In the genomic region with DNA sequence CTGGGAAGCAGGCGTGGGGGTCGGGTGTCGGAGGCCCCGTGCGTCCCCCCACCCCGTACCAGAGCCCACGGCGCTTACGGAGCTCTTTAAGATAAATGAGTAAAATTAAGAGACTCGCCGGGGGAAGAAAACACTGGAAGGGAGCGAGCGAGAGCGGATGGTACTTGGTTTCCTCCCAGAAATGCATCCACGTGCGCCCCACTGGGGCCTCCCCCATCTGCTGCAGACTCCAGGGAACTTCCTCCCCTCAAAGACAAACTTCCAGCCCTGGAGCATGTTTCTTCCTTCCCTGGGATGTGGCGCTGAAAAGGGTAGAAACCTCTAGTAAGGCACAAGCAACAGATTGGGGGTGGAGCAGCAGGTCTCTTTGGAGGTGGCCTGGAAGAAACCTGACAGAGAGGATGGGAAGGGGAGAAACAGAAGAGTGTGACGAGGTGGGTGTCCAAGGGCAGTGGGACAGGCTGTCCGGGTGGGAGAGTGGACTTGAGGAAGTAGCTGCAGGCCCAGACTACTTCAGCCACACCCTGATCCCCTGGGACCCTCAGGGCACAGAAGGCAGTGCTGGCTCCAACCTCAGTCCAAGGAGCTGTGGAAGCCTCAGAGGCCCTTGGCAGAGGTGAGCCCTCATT, we compare ENCODE assay signal across 8 cellular contexts.
A peak's percentile ranks its signal among the peaks of the same experiment; 100 is the strongest.
DNase-seq lines count a peak whose midpoint lies in the region; ATAC-seq and TF ChIP-seq lines count a peak whose summit lies in the region.
"Not testable (repeated sequence)": the region's sequence is repeated elsewhere in the genome, so short reads cannot be mapped to it uniquely, and the experiment has no call there.

No MANE protein-coding gene starts in this region.

- DNase-seq in Caco-2; activated T-cell treated with anti-CD3 and anti-CD28 coated beads, Interleukin-2, amount 50 U/mL, for 24 hours; lower lobe of right lung; tibial nerve (ENCODE audit: low spot score in 2 of 2): not testable (repeated sequence)
- DNase-seq in NCI-H82 (lab: John Stamatoyannopoulos, UW): peak; percentile 62
- DNase-seq in cerebellar cortex (ENCODE audit: low spot score): peak; percentile 50
- peak; percentile 32 for DNase-seq in glutamatergic neuron
- DNase-seq in psoas muscle: peak; percentile 26 to 66

- not testable (repeated sequence) for H3K27me3 Mint-ChIP-seq in Caco-2 (ENCODE audit: insufficient read depth, unreplicated experiment); glutamatergic neuron (ENCODE audit: unreplicated experiment)
- H3K27me3 Mint-ChIP-seq in activated T-cell treated with anti-CD3 and anti-CD28 coated beads, Interleukin-2, amount 50 U/mL, for 24 hours: peaks cover 53% of the 10 kb centered on the region

- H3K36me3 ChIP-seq in Caco-2 (ENCODE audit: control insufficient read depth, insufficient read depth, low read length); lower lobe of right lung; psoas muscle (ENCODE audit: insufficient read depth in 1 of 2, low read depth in 1 of 2); tibial nerve: not testable (repeated sequence)

- H3K27ac ChIP-seq in lower lobe of right lung (peak overlapping the region; percentile 68), tibial nerve (peak overlapping the region; percentile 31 to 81 (median 59))
- not testable (repeated sequence) for H3K27ac ChIP-seq in psoas muscle

- not testable (repeated sequence) for TF ChIP-seq EP300 in tibial nerve (IDR thresholded peaks at IDR 0.05)

- H3K9me3 Mint-ChIP-seq in Caco-2 (ENCODE audit: unreplicated experiment); activated T-cell treated with anti-CD3 and anti-CD28 coated beads, Interleukin-2, amount 50 U/mL, for 24 hours; glutamatergic neuron (ENCODE audit: unreplicated experiment): not testable (repeated sequence)

- ATAC-seq in lower lobe of right lung: peak; percentile 22
- ATAC-seq in psoas muscle: peak in 3 of 4 donors; percentile 33 to 54 (median 33)

- H3K4me1 ChIP-seq in Caco-2: peaks cover 11% of the 10 kb centered on the region; the same call in 1 of the 2 replicates
- peaks cover 23% of the 10 kb centered on the region for H3K4me1 ChIP-seq in lower lobe of right lung
- H3K4me1 ChIP-seq in psoas muscle: not testable (repeated sequence)
- peaks cover 0 to 30% (median 7%) of the 10 kb centered on the region in 4 donors for H3K4me1 ChIP-seq in tibial nerve

- peaks cover 24% of the 10 kb centered on the region for H3K4me1 Mint-ChIP-seq in Caco-2 (ENCODE audit: low read depth, unreplicated experiment)
- H3K4me1 Mint-ChIP-seq in activated T-cell treated with anti-CD3 and anti-CD28 coated beads, Interleukin-2, amount 50 U/mL, for 24 hours (ENCODE audit: low read depth): peaks cover 11% of the 10 kb centered on the region
- peaks cover 16% of the 10 kb centered on the region for H3K4me1 Mint-ChIP-seq in glutamatergic neuron (ENCODE audit: low read depth, unreplicated experiment)

- H3K4me3 ChIP-seq in Caco-2 (ENCODE audit: low read depth, low read length) (peak overlapping the region; percentile 45), lower lobe of right lung (peak overlapping the region; percentile 46), psoas muscle (peak overlapping the region; percentile 52), tibial nerve (peak overlapping the region; percentile 28 to 60 (median 50))

- not testable (repeated sequence) for TF ChIP-seq POLR2A in tibial nerve (IDR thresholded peaks at IDR 0.05)

- POLR2A ChIA-PET in Caco-2 (lab: Charles Lee): not testable (repeated sequence)

- H3K27ac Mint-ChIP-seq in Caco-2 (ENCODE audit: unreplicated experiment): peak overlapping the region; percentile 0
- H3K27ac Mint-ChIP-seq in activated T-cell treated with anti-CD3 and anti-CD28 coated beads, Interleukin-2, amount 50 U/mL, for 24 hours: not testable (repeated sequence)
- peak overlapping the region; percentile 80 for H3K27ac Mint-ChIP-seq in glutamatergic neuron (ENCODE audit: unreplicated experiment)

- BruUV-seq in Caco-2 (replicated peaks; lab: Mats Ljungman, UMichigan): not testable (repeated sequence)

- not testable (repeated sequence) for H3K36me3 Mint-ChIP-seq in Caco-2 (ENCODE audit: insufficient read depth, unreplicated experiment); activated T-cell treated with anti-CD3 and anti-CD28 coated beads, Interleukin-2, amount 50 U/mL, for 24 hours (ENCODE audit: low read depth); glutamatergic neuron (ENCODE audit: unreplicated experiment)

- peak overlapping the region; percentile 74 for H3K4me3 Mint-ChIP-seq in Caco-2 (ENCODE audit: unreplicated experiment)
- peak overlapping the region; percentile 53 for H3K4me3 Mint-ChIP-seq in activated T-cell treated with anti-CD3 and anti-CD28 coated beads, Interleukin-2, amount 50 U/mL, for 24 hours
- H3K4me3 Mint-ChIP-seq in glutamatergic neuron (ENCODE audit: unreplicated experiment): peak overlapping the region; percentile 92

- not testable (repeated sequence) for H3K9me3 ChIP-seq in Caco-2, lower lobe of right lung, psoas muscle, tibial nerve

- 7 to 14% (median 9%) methylated on average over 19 of the region's 19 CpGs for WGBS in psoas muscle, 3 donors
- 4 to 6% methylated on average over 19 of the region's 19 CpGs for WGBS in tibial nerve, 2 donors

- not testable (repeated sequence) for H3K27me3 ChIP-seq in Caco-2 (replicated peaks; ENCODE audit: control insufficient read depth, insufficient read depth, low read length); lower lobe of right lung (ENCODE audit: low read depth); psoas muscle (ENCODE audit: insufficient read depth in 3 of 3, low read length in 2 of 3); tibial nerve

- TF ChIP-seq CTCF in Caco-2 (IDR thresholded peaks at IDR 0.05; ENCODE audit: insufficient read depth in 1 of 2, low read depth in 1 of 2, low read length in 1 of 2, severe bottlenecking in 1 of 2, unreplicated experiment in 1 of 2); glutamatergic neuron (IDR thresholded peaks at IDR 0.05; ENCODE audit: partially characterized antibody, unreplicated experiment); lower lobe of right lung (IDR thresholded peaks at IDR 0.05); psoas muscle (IDR thresholded peaks at IDR 0.05); tibial nerve (IDR thresholded peaks at IDR 0.05): not testable (repeated sequence)

- intact Hi-C loops in Caco-2 (cut with micrococcal nuclease; ENCODE audit: unreplicated experiment); lower lobe of right lung (cut with DNase I); psoas muscle (cut with DNase I): not testable (repeated sequence)

- CTCF ChIA-PET in Caco-2 (lab: Charles Lee): not testable (repeated sequence)
